In the genomic region with DNA sequence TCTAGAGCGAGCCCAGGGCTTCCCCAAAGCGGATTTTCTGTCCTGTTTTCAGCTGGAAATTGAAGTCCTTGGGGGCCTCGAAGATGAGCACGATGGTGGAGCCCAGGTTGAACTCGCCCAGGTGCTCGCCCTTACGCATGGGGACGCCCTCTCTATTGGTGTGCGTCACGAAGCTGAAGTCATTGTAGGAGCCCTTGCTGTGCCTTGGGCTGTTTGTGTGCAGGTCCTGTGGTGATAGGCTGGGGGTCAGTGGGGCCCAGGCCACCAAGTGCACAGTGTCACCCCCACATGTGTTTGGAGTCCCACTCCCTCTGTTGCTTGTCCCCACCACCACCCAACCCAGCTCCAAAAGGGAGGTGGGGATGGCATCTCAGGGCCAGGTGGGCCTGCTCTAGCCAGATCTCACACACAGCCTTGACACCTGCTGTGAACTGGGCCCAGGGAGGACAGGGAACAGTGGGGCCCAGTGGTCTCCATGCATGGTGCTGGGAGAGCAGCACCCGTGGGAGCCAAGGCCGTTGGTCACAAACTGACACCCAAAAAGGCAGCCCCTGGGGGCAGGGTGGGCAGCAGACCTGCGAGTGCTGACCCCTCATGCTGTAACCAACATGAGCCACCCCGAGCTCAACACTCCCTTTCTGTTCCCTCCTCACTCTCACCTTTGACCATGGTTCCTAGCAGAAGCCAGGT, we compare ENCODE assay signal across 20 cellular contexts. TPM values are rescaled to one million over a fixed set of nuclear protein-coding genes. Genes with fewer than 3 reads are reported as not detected.
DNase-seq lines count a peak whose midpoint lies in the region; ATAC-seq and TF ChIP-seq lines count a peak whose summit lies in the region.
"Had no signal": no experiment of that assay in that cellular context is flagged by ENCODE, and none has a peak within 500 bp of the region (broad histone marks: within the 10 kb centered on the region; RNA-seq: fewer than 3 reads in every experiment).

No MANE protein-coding gene starts in this region.

- CTCF ChIA-PET in activated CD4-positive, alpha-beta T cell treated with anti-CD3 and anti-CD28 coated beads for 36 hours (lab: Charles Lee): interaction anchor here (0.6 to 1.4 kb wide), 2 partner anchors 63 to 90 kb away, joined by 3 read pairs; no protein-coding TSS in a partner anchor

- H3K9me3 Mint-ChIP-seq in activated CD4-positive, alpha-beta T cell treated with anti-CD3 and anti-CD28 coated beads for 36 hours (ENCODE audit: low read depth): no peaks in the 10 kb centered on the region
- H3K9me3 Mint-ChIP-seq in activated naive CD8-positive, alpha-beta T cell treated with anti-CD3 and anti-CD28 coated beads, Interleukin-2, amount 10 ng/mL, durations not matched to agents 7 days and 5 days: no peaks in the 10 kb centered on the region
- no peaks in the 10 kb centered on the region for H3K9me3 Mint-ChIP-seq in nephron progenitor cell

- H3K4me1 ChIP-seq in prostate gland (replicated peaks): no peaks in the 10 kb centered on the region

- peaks cover 39% of the 10 kb centered on the region for H3K36me3 Mint-ChIP-seq in activated CD4-positive, alpha-beta T cell treated with anti-CD3 and anti-CD28 coated beads for 36 hours (ENCODE audit: low read depth)
- peaks cover 3% of the 10 kb centered on the region for H3K36me3 Mint-ChIP-seq in activated naive CD8-positive, alpha-beta T cell treated with anti-CD3 and anti-CD28 coated beads, Interleukin-2, amount 10 ng/mL, durations not matched to agents 7 days and 5 days
- peaks cover 8% of the 10 kb centered on the region for H3K36me3 Mint-ChIP-seq in nephron progenitor cell (ENCODE audit: low read depth)

- peak overlapping the region; percentile 10 for H3K4me3 Mint-ChIP-seq in activated CD4-positive, alpha-beta T cell treated with anti-CD3 and anti-CD28 coated beads for 36 hours
- no peak overlapping the region for H3K4me3 Mint-ChIP-seq in activated naive CD8-positive, alpha-beta T cell treated with anti-CD3 and anti-CD28 coated beads, Interleukin-2, amount 10 ng/mL, durations not matched to agents 7 days and 5 days
- H3K4me3 Mint-ChIP-seq in nephron progenitor cell: no peak overlapping the region
- H3K4me3 Mint-ChIP-seq: B cell had no signal

- H3K36me3 ChIP-seq in prostate gland: no peaks in the 10 kb centered on the region

- H3K9me3 ChIP-seq in prostate gland: no peaks in the 10 kb centered on the region
- H3K9me3 ChIP-seq: breast epithelium, MG63, upper lobe of right lung had no signal

- H3K27ac ChIP-seq in prostate gland: no peak overlapping the region
- H3K27ac ChIP-seq: breast epithelium, coronary artery, HL-60, skin epidermis, upper lobe of right lung had no signal

- TF ChIP-seq CTCF in nephron progenitor cell (IDR thresholded peaks at IDR 0.05) (no peak), prostate gland (IDR thresholded peaks at IDR 0.05) (no peak)

- peak; percentile 8 for DNase-seq in activated CD4-positive, alpha-beta T cell treated with anti-CD3 and anti-CD28 coated beads for 36 hours
- DNase-seq in activated CD4-positive, alpha-beta T cell treated with anti-CD3 and anti-CD28 coated beads for 4 hours: no peak
- no peak for DNase-seq in activated naive CD8-positive, alpha-beta T cell treated with anti-CD3 and anti-CD28 coated beads, Interleukin-2, amount 10 ng/mL, durations not matched to agents 7 days and 5 days
- DNase-seq in nephron progenitor cell (no peak), prostate gland (ENCODE audit: low spot score) (no peak), NCI-H1694 treated with DMSO at 0.1 percent for 48 hours (lab: John Stamatoyannopoulos, UW) (no peak)
- DNase-seq: 8988T; activated CD4-positive, alpha-beta T cell treated with anti-CD3 and anti-CD28 coated beads for 48 hours; MG63; NCI-H146; NCI-H2171 treated with DMSO at 0.1 percent for 48 hours; NCI-H69; upper lobe of right lung had no signal

- no peaks in the 10 kb centered on the region for H3K27me3 Mint-ChIP-seq in activated CD4-positive, alpha-beta T cell treated with anti-CD3 and anti-CD28 coated beads for 36 hours
- no peaks in the 10 kb centered on the region for H3K27me3 Mint-ChIP-seq in activated naive CD8-positive, alpha-beta T cell treated with anti-CD3 and anti-CD28 coated beads, Interleukin-2, amount 10 ng/mL, durations not matched to agents 7 days and 5 days
- no peaks in the 10 kb centered on the region for H3K27me3 Mint-ChIP-seq in nephron progenitor cell (ENCODE audit: low read depth, poor library complexity)
- H3K27me3 Mint-ChIP-seq: B cell had no signal

- POLR2A ChIA-PET in activated CD4-positive, alpha-beta T cell treated with anti-CD3 and anti-CD28 coated beads for 36 hours (lab: Charles Lee): interaction anchor here (0.5 to 1.4 kb wide), 2 partner anchors 11 to 233 kb away, joined by 3 to 8 read pairs; no protein-coding TSS in a partner anchor
- POLR2A ChIA-PET in activated naive CD8-positive, alpha-beta T cell treated with anti-CD3 and anti-CD28 coated beads, Interleukin-2, amount 10 ng/mL, durations not matched to agents 7 days and 5 days (lab: Charles Lee): interaction anchor here (3.0 kb wide), 1 partner anchor 10 kb away, joined by 10 read pairs; no protein-coding TSS in a partner anchor

- TF ChIP-seq POLR2A in GM18505 (IDR thresholded peaks at IDR 0.05; ENCODE audit: borderline replicate concordance, extremely low read depth, insufficient read depth, insufficient read length) (peak; percentile 35), prostate gland (IDR thresholded peaks at IDR 0.05) (no peak)

- H3K27ac Mint-ChIP-seq in activated CD4-positive, alpha-beta T cell treated with anti-CD3 and anti-CD28 coated beads for 36 hours: peak overlapping the region; percentile 65
- H3K27ac Mint-ChIP-seq in activated naive CD8-positive, alpha-beta T cell treated with anti-CD3 and anti-CD28 coated beads, Interleukin-2, amount 10 ng/mL, durations not matched to agents 7 days and 5 days: peak overlapping the region; percentile 48
- H3K27ac Mint-ChIP-seq in nephron progenitor cell: peak overlapping the region; percentile 96
- H3K27ac Mint-ChIP-seq: B cell had no signal

- no peaks in the 10 kb centered on the region for H3K27me3 ChIP-seq in prostate gland (replicated peaks; ENCODE audit: insufficient read depth)
- H3K27me3 ChIP-seq: breast epithelium, MG63, upper lobe of right lung had no signal

- ATAC-seq in activated CD4-positive, alpha-beta T cell treated with anti-CD3 and anti-CD28 coated beads for 36 hours: no peak
- ATAC-seq in GM18505 (IDR thresholded peaks at IDR 0.05; ENCODE audit: unreplicated experiment): no peak
- ATAC-seq in activated naive CD8-positive, alpha-beta T cell treated with anti-CD3 and anti-CD28 coated beads, Interleukin-2, amount 10 ng/mL, durations not matched to agents 7 days and 5 days (ENCODE audit: low read depth): no peak
- no peak for ATAC-seq in HG03025 (IDR thresholded peaks at IDR 0.05; ENCODE audit: low FRiP score, unreplicated experiment)
- ATAC-seq: upper lobe of right lung had no signal

- no peak overlapping the region for H3K4me3 ChIP-seq in prostate gland
- H3K4me3 ChIP-seq: breast epithelium, coronary artery, MG63, skin epidermis, upper lobe of right lung had no signal

- 90% methylated on average over 14 of the region's 14 CpGs for WGBS in prostate gland

- peaks cover 18% of the 10 kb centered on the region for H3K4me1 Mint-ChIP-seq in activated CD4-positive, alpha-beta T cell treated with anti-CD3 and anti-CD28 coated beads for 36 hours
- H3K4me1 Mint-ChIP-seq in activated naive CD8-positive, alpha-beta T cell treated with anti-CD3 and anti-CD28 coated beads, Interleukin-2, amount 10 ng/mL, durations not matched to agents 7 days and 5 days: peaks cover 14% of the 10 kb centered on the region
- peaks cover 32% of the 10 kb centered on the region for H3K4me1 Mint-ChIP-seq in nephron progenitor cell

- intact Hi-C loops in activated CD4-positive, alpha-beta T cell treated with anti-CD3 and anti-CD28 coated beads for 36 hours (cut with DNase I, micrococcal nuclease): no loop called here
- intact Hi-C loops in prostate gland (cut with DNase I): no loop called here

RNA-seq across cellular contexts. Expression of a gene that starts 42.3 kb away (rescaled TPM):
- total RNA-seq in activated CD4-positive, alpha-beta T cell treated with anti-CD3 and anti-CD28 coated beads for 36 hours: 10 to 100 TPM; 30.3 to 37.9 TPM
- total RNA-seq in activated naive CD8-positive, alpha-beta T cell treated with anti-CD3 and anti-CD28 coated beads, Interleukin-2, amount 10 ng/mL, durations not matched to agents 7 days and 5 days: 10 to 100 TPM; 25.4 to 26.1 TPM
- total RNA-seq in prostate gland: 10 to 100 TPM; 35.1 to 91.2 TPM
